In genomic region chr7:139125637-139126036, GRCh38 we compare ENCODE assay signal across 26 cellular contexts.
"Had no signal": no experiment of that assay in that cellular context is flagged by ENCODE, and none has a peak within 500 bp of the region (broad histone marks: within the 10 kb centered on the region; RNA-seq: fewer than 3 reads in every experiment).

No MANE protein-coding gene starts in this region.

- H3K9me3 ChIP-seq: gastroesophageal sphincter, ovary, psoas muscle, tibial artery had no signal

- H3K27me3 ChIP-seq: ovary had no signal

- H3K27me3 Mint-ChIP-seq: activated B cell treated with CpG ODN at 0.5 μM for 24 hours; activated CD4-positive, alpha-beta memory T cell treated with anti-CD3 and anti-CD28 coated beads for 36 hours; stimulated activated naive CD8-positive, alpha-beta T cell treated with anti-CD3 and anti-CD28 coated beads, Interleukin-15, amount 100 ng/mL, for 72 hours had no signal

- DNase-seq: activated B cell treated with CpG ODN at 0.5 μM for 24 hours; activated CD4-positive, alpha-beta T cell treated with anti-CD3 and anti-CD28 coated beads for 4 hours; activated effector memory CD4-positive, alpha-beta T cell treated with Interleukin-2 at 50 U/mL for 16 hours; activated naive CD8-positive, alpha-beta T cell treated with anti-CD3 and anti-CD28 coated beads, Interleukin-2, amount 10 ng/mL, durations not matched to agents 7 days and 5 days; amniotic stem cell; cerebellar nuclear complex; head of caudate nucleus; hypothalamus; natural killer cell; ovary; psoas muscle; right cardiac atrium; T1000; tibial artery had no signal

- H3K4me3 ChIP-seq: coronary artery, gastroesophageal sphincter, ovary, psoas muscle, skin epidermis, tibial artery had no signal

- H3K36me3 Mint-ChIP-seq: activated CD4-positive, alpha-beta memory T cell treated with anti-CD3 and anti-CD28 coated beads for 36 hours; activated naive CD8-positive, alpha-beta T cell treated with anti-CD3 and anti-CD28 coated beads, Interleukin-2, amount 10 ng/mL, durations not matched to agents 7 days and 5 days; mesothelial cell of epicardium; natural killer cell had no signal

- H3K4me1 Mint-ChIP-seq: mesothelial cell of epicardium, natural killer cell had no signal

- H3K36me3 ChIP-seq: gastroesophageal sphincter, ovary, tibial artery had no signal

- H3K4me1 ChIP-seq: gastroesophageal sphincter, psoas muscle, tibial artery had no signal

- ATAC-seq: gastroesophageal sphincter; left lobe of liver; natural killer cell; psoas muscle; right cardiac atrium; stimulated activated naive CD8-positive, alpha-beta T cell treated with anti-CD3 and anti-CD28 coated beads, Interleukin-15, amount 100 ng/mL, for 72 hours had no signal

- H3K4me3 Mint-ChIP-seq: activated B cell treated with CpG ODN at 0.5 μM for 24 hours; activated CD4-positive, alpha-beta memory T cell treated with anti-CD3 and anti-CD28 coated beads for 36 hours; activated naive CD4-positive, alpha-beta T cell treated with anti-CD3 and anti-CD28 coated beads for 36 hours; activated naive CD8-positive, alpha-beta T cell treated with anti-CD3 and anti-CD28 coated beads, Interleukin-2, amount 10 ng/mL, durations not matched to agents 7 days and 5 days; activated T-cell treated with anti-CD3 and anti-CD28 coated beads, Interleukin-2, amount 50 U/mL, for 72 hours; mesothelial cell of epicardium; natural killer cell; stimulated activated naive CD8-positive, alpha-beta T cell treated with anti-CD3 and anti-CD28 coated beads, Interleukin-15, amount 100 ng/mL, for 72 hours; T-helper 1 cell treated with Interleukin-12 subunit alpha and Interleukin-12 subunit beta and Interleukin-4 antibody, amounts not matched to agents 30 μg/mL and 1 μg/mL, for 36 hours had no signal

- H3K9me3 Mint-ChIP-seq: activated B cell treated with CpG ODN at 0.5 μM for 24 hours; activated CD4-positive, alpha-beta memory T cell treated with anti-CD3 and anti-CD28 coated beads for 36 hours; activated naive CD4-positive, alpha-beta T cell treated with anti-CD3 and anti-CD28 coated beads for 36 hours; activated T-cell treated with anti-CD3 and anti-CD28 coated beads, Interleukin-2, amount 50 U/mL, for 72 hours; mesothelial cell of epicardium; natural killer cell; stimulated activated naive CD8-positive, alpha-beta T cell treated with anti-CD3 and anti-CD28 coated beads, Interleukin-15, amount 100 ng/mL, for 72 hours had no signal

- FAIRE-seq: islet of Langerhans had no signal

- H3K27ac Mint-ChIP-seq: activated B cell treated with CpG ODN at 0.5 μM for 24 hours; activated CD4-positive, alpha-beta memory T cell treated with anti-CD3 and anti-CD28 coated beads for 36 hours; activated naive CD8-positive, alpha-beta T cell treated with anti-CD3 and anti-CD28 coated beads, Interleukin-2, amount 10 ng/mL, durations not matched to agents 7 days and 5 days; activated T-cell treated with anti-CD3 and anti-CD28 coated beads, Interleukin-2, amount 50 U/mL, for 72 hours; mesothelial cell of epicardium; natural killer cell; T-helper 1 cell treated with Interleukin-12 subunit alpha and Interleukin-12 subunit beta and Interleukin-4 antibody, amounts not matched to agents 30 μg/mL and 1 μg/mL, for 36 hours had no signal

- H3K27ac ChIP-seq: coronary artery, epithelial cell of prostate, gastroesophageal sphincter, ovary, psoas muscle, skin epidermis, tibial artery had no signal
